ENCODE assay signal across 1 cellular context in genomic region chr19:14054099-14054498, GRCh38.
TF ChIP-seq lines count a peak whose summit lies in the region.

No MANE protein-coding gene starts in this region.

TF ChIP-seq in HEK293, 187 proteins besides CTCF, POLR2A, EP300 and RAD21 (continued from another document):
- TF ChIP-seq, protein P1, sequence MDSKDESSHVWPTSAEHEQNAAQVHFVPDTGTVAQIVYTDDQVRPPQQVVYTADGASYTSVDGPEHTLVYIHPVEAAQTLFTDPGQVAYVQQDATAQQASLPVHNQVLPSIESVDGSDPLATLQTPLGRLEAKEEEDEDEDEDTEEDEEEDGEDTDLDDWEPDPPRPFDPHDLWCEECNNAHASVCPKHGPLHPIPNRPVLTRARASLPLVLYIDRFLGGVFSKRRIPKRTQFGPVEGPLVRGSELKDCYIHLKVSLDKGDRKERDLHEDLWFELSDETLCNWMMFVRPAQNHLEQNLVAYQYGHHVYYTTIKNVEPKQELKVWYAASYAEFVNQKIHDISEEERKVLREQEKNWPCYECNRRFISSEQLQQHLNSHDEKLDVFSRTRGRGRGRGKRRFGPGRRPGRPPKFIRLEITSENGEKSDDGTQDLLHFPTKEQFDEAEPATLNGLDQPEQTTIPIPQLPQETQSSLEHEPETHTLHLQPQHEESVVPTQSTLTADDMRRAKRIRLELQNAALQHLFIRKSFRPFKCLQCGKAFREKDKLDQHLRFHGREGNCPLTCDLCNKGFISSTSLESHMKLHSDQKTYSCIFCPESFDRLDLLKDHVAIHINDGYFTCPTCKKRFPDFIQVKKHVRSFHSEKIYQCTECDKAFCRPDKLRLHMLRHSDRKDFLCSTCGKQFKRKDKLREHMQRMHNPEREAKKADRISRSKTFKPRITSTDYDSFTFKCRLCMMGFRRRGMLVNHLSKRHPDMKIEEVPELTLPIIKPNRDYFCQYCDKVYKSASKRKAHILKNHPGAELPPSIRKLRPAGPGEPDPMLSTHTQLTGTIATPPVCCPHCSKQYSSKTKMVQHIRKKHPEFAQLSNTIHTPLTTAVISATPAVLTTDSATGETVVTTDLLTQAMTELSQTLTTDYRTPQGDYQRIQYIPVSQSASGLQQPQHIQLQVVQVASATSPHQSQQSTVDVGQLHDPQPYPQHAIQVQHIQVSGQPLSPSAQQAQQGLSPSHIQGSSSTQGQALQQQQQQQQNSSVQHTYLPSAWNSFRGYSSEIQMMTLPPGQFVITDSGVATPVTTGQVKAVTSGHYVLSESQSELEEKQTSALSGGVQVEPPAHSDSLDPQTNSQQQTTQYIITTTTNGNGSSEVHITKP (tag by site-specific recombination; IDR thresholded peaks at IDR 0.05): no peak
- TF ChIP-seq ZNF394 (tag by site-specific recombination; IDR thresholded peaks at IDR 0.05; ENCODE audit: borderline replicate concordance) (no peak), PRDM1 (tag by site-specific recombination; IDR thresholded peaks at IDR 0.05) (peak; percentile 74), ZFP41 (tag by site-specific recombination; IDR thresholded peaks at IDR 0.05; ENCODE audit: borderline replicate concordance) (no peak), ZNF621 (tag by site-specific recombination; IDR thresholded peaks at IDR 0.05) (no peak), ZNF184 (tag by site-specific recombination; IDR thresholded peaks at IDR 0.05) (no peak), ZNF366 (tag by site-specific recombination; conservative IDR thresholded peaks at IDR 0.05) (peak; percentile 75)
